ENCODE assay signal across 21 cellular contexts in the genomic region with DNA sequence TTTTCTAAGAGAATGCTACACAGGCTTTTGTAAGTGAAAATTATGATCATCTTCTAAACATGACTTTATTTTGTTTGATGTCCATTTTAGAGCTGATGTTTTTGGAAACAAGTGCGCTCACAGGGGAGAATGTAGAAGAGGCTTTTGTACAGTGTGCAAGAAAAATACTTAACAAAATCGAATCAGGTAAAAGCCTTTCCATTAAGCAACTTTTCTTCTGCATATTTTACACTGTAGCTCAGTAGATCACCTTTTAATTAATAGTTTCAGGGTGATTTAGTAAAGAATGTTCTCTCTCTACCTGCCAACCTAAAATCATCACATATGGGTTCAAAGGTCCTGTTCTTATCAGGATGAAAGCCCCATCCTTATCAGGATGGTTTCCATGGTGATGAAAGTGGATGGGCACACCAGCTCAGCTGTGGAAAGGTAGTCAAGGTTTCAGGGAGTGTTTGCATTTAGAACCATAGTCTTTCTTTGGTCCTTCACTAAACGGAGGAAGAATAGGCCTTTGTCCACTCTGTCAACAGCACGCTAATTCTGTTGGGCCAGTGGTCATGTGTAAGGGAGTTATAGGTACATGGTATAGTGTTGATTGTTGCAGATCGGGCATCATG.
"Had no signal": no experiment of that assay in that cellular context is flagged by ENCODE, and none has a peak within 500 bp of the region (broad histone marks: within the 10 kb centered on the region; RNA-seq: fewer than 3 reads in every experiment).

No MANE protein-coding gene starts in this region.

- H3K4me1 ChIP-seq: left lung, lower lobe of right lung, parathyroid adenoma had no signal

- H3K79me2 ChIP-seq: parathyroid adenoma had no signal

- DNase-seq: cortex of kidney; dorsolateral prefrontal cortex; effector CD8-positive, alpha-beta T cell; foreskin melanocyte; heart left ventricle; hypothalamus; kidney glomerular epithelial cell; left lung; lower lobe of right lung; midbrain; naive B cell; occipital lobe; sigmoid colon; stimulated activated CD4-positive, alpha-beta T cell treated with anti-CD3 and anti-CD28 coated beads, Interleukin-12 subunit alpha, Interleukin-12 subunit beta, amount 100 ng/mL, for 4 hours; stimulated activated naive CD4-positive, alpha-beta T cell; trophoblast cell had no signal

- H3K4me3 ChIP-seq: dorsolateral prefrontal cortex, heart left ventricle, left lung, lower lobe of right lung, sigmoid colon, skin epidermis had no signal

- H3K27ac Mint-ChIP-seq: memory B cell, naive B cell, nephron had no signal

- H3K9me3 Mint-ChIP-seq: memory B cell, naive B cell, nephron had no signal

- FAIRE-seq: islet of Langerhans had no signal

- H3K27me3 ChIP-seq: dorsolateral prefrontal cortex, heart left ventricle, left lung, sigmoid colon had no signal

- H3K9me3 ChIP-seq: heart left ventricle, left lung, lower lobe of right lung, sigmoid colon had no signal

- H3K9ac ChIP-seq: parathyroid adenoma had no signal

- H3K27ac ChIP-seq: heart left ventricle, left lung, lower lobe of right lung, parathyroid adenoma, sigmoid colon, skin epidermis had no signal

- H3K4me3 Mint-ChIP-seq: memory B cell, naive B cell, nephron had no signal

- ATAC-seq: heart left ventricle, left lung, lower lobe of right lung had no signal

- H2AFZ ChIP-seq: parathyroid adenoma had no signal

- H3K27me3 Mint-ChIP-seq: memory B cell, naive B cell had no signal
